ENCODE assay signal across 9 cellular contexts in the genomic region with DNA sequence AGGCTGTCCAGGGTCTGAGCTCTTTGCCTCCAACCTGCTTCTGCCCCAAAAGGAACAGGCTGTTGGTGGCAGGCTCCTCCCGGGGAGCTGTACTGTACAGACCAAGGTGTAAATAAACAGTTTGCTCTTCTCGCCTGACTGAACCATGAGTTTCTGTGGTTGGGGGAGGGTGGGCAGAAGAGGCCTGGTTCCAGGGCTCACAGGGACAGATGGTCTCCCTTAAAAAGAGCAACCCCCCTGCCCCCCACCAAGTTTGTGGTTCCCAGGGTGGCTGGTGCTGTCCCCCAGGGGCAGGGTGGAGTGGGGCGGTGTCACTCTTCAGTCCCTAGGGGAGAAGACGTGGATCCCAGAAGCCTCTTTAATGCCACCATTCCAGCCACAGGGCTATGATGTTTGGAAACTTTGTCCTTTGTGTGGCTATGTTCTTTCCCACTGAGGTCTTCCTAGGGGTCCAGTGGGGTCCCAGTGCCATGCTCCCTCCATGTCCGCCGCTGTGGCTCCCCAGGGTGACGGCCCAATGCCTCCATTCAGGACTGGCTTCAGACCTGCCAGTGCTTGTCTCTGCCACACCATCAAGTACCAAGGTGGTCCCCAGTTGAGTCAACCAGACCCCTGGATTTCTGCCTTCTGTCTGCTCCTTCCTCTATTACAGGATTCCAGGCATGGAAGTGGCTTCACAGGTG.
DNase-seq lines count a peak whose midpoint lies in the region; ATAC-seq and TF ChIP-seq lines count a peak whose summit lies in the region.
"Had no signal": no experiment of that assay in that cellular context is flagged by ENCODE, and none has a peak within 500 bp of the region (broad histone marks: within the 10 kb centered on the region; RNA-seq: fewer than 3 reads in every experiment).

No MANE protein-coding gene starts in this region.

- no peaks in the 10 kb centered on the region for H3K9me3 ChIP-seq in AG04450 (ENCODE audit: control insufficient read depth, insufficient read depth, low read length)
- H3K9me3 ChIP-seq: thoracic aorta had no signal

- CTCF ChIA-PET in AG04450 (lab: Charles Lee), result interaction anchor here (1.0 kb wide), 1 partner anchor 12 kb away, joined by 4 read pairs; no protein-coding TSS in a partner anchor

- H3K4me3 ChIP-seq in AG04450 (ENCODE audit: low read depth, low read length), result no peak overlapping the region
- H3K4me3 ChIP-seq: thoracic aorta had no signal

- no peak for TF ChIP-seq CTCF in AG04450 (IDR thresholded peaks at IDR 0.05; ENCODE audit: low read depth, low read length)

- no peaks in the 10 kb centered on the region for H3K27me3 ChIP-seq in AG04450 (ENCODE audit: control insufficient read depth, insufficient read depth, low read length)

- DNase-seq in AG04450 (ENCODE audit: low read depth, low spot score), result no peak
- no peak for DNase-seq in effector CD4-positive, alpha-beta T cell
- no peak for DNase-seq in SHP77 treated with DMSO at 0.1 percent for 48 hours (lab: John Stamatoyannopoulos, UW)
- DNase-seq in NCI-H1436 treated with DMSO at 0.1 percent for 48 hours (lab: John Stamatoyannopoulos, UW), result no peak
- no peak for DNase-seq in Ammon's horn (ENCODE audit: low spot score)

- POLR2A ChIA-PET in AG04450 (lab: Yijun Ruan, JAX), result no interaction called here

- peak overlapping the region; percentile 31 for H3K27ac ChIP-seq in AG04450 (ENCODE audit: low read depth, low read length)
- H3K27ac ChIP-seq: thoracic aorta had no signal

- peak; percentile 17; the same call in 1 of the 2 replicates for TF ChIP-seq POLR2A in Raji (IDR thresholded peaks at IDR 0.05; ENCODE audit: insufficient read depth, low read depth, low read length)

- ATAC-seq in GM19324 (IDR thresholded peaks at IDR 0.05; ENCODE audit: low FRiP score, unreplicated experiment) (peak; percentile 53), HG03039 (IDR thresholded peaks at IDR 0.05; ENCODE audit: unreplicated experiment) (peak; percentile 45)
